Comparison of ENCODE assay signal across 12 cellular contexts in genomic region chr18:68662779-68663178, GRCh38. TPM values are rescaled to one million over a fixed set of nuclear protein-coding genes. Genes with fewer than 3 reads are reported as not detected.
DNase-seq lines count a peak whose midpoint lies in the region; ATAC-seq and TF ChIP-seq lines count a peak whose summit lies in the region.
"Had no signal": no experiment of that assay in that cellular context is flagged by ENCODE, and none has a peak within 500 bp of the region (broad histone marks: within the 10 kb centered on the region; RNA-seq: fewer than 3 reads in every experiment).

No MANE protein-coding gene starts in this region.

- DNase-seq in AG20443 (ENCODE audit: low spot score) (peak; percentile 30), RKO (ENCODE audit: low spot score) (peak; percentile 39), fibroblast of villous mesenchyme (ENCODE audit: low read depth) (peak; percentile 13), epidermal melanocyte (ENCODE audit: insufficient read length, low spot score) (no peak), NCI-H748 treated with DMSO at 0.1 percent for 48 hours (lab: John Stamatoyannopoulos, UW) (no peak), NCI-H1105 treated with DMSO at 0.1 percent for 48 hours (lab: John Stamatoyannopoulos, UW) (no peak)
- DNase-seq: activated CD4-positive, alpha-beta T cell treated with anti-CD3 and anti-CD28 coated beads, Interleukin-2, amount 50 U/mL, for 4 hours; CD4-positive, alpha-beta memory T cell; stimulated activated naive CD8-positive, alpha-beta T cell treated with anti-CD3 and anti-CD28 coated beads, Interleukin-15, Interleukin-2, amounts not matched to agents 100 U/mL and 50 U/mL, for 24 hours had no signal

- H3K4me3 ChIP-seq in fibroblast of villous mesenchyme (ENCODE audit: low read depth, low read length) = no peak overlapping the region

- ATAC-seq in GM21786 (IDR thresholded peaks at IDR 0.05; ENCODE audit: unreplicated experiment) (peak; percentile 40), HG02642 (IDR thresholded peaks at IDR 0.05; ENCODE audit: poor library complexity, unreplicated experiment) (no peak)
- ATAC-seq: activated naive CD4-positive, alpha-beta T cell treated with anti-CD3 and anti-CD28 coated beads, Interleukin-2, amount 50 U/mL, for 72 hours; stimulated activated naive CD8-positive, alpha-beta T cell treated with anti-CD3 and anti-CD28 coated beads, Interleukin-15, Interleukin-2, amounts not matched to agents 100 U/mL and 50 U/mL, for 24 hours had no signal

- TF ChIP-seq CTCF in fibroblast of villous mesenchyme (IDR thresholded peaks at IDR 0.05; ENCODE audit: insufficient read depth, low read depth, low read length) = peak; percentile 28

RNA-seq across cellular contexts. Expression of gene TMX3, which starts 52.1 kb away (rescaled TPM):
- total RNA-seq in fibroblast of villous mesenchyme = 115 and 152 TPM in 2 replicates

Comparison
In these comparisons a context has a peak if more than half of its experiments do, and no peak if none do; other contexts are left out.
1. DNase-seq: peak in AG20443 (single experiment), RKO (single experiment) and fibroblast of villous mesenchyme (single experiment); none in epidermal melanocyte (single experiment), NCI-H748 treated with DMSO at 0.1 percent for 48 hours (single experiment) and NCI-H1105 treated with DMSO at 0.1 percent for 48 hours (single experiment).